In genomic region chr2:201129044-201129505, GRCh38 we compare ENCODE assay signal across 8 cellular contexts. TPM values are rescaled to one million over a fixed set of nuclear protein-coding genes. Genes with fewer than 3 reads are reported as not detected.
DNase-seq lines count a peak whose midpoint lies in the region; ATAC-seq and TF ChIP-seq lines count a peak whose summit lies in the region.

No MANE protein-coding gene starts in this region.

- H3K27me3 Mint-ChIP-seq in activated T-helper 1 cell treated with anti-CD3 and anti-CD28 coated beads, Interleukin-12 subunit alpha, Interleukin-12 subunit beta, Interleukin-2, Interleukin-4 antibody, amounts not matched to agents 30 ng/mL and 10 ng/mL and 1 ng/mL, durations not matched to agents 14 hours and 24 hours and 36 hours (ENCODE audit: insufficient read depth): no peaks in the 10 kb centered on the region
- no peaks in the 10 kb centered on the region for H3K27me3 Mint-ChIP-seq in stimulated activated naive CD8-positive, alpha-beta T cell treated with anti-CD3 and anti-CD28 coated beads, Interleukin-15, Interleukin-2, amounts not matched to agents 100 ng/mL and 50 ng/mL, for 24 hours

- H3K79me2 ChIP-seq in hepatocyte: peaks cover 86% of the 10 kb centered on the region

- H3K27me3 ChIP-seq in BJ (ENCODE audit: control insufficient read depth, insufficient read depth, low read length) (no peaks in the 10 kb centered on the region), hepatocyte (no peaks in the 10 kb centered on the region)

- no peak overlapping the region for H2AFZ ChIP-seq in hepatocyte

- peak overlapping the region; percentile 88 for H3K27ac ChIP-seq in hepatocyte

- H3K4me3 ChIP-seq in BJ (ENCODE audit: low read depth, low read length): no peak overlapping the region
- H3K4me3 ChIP-seq in hepatocyte: no peak overlapping the region

- H3K4me2 ChIP-seq in hepatocyte: peak overlapping the region; percentile 19

- peaks cover 63% of the 10 kb centered on the region for H3K4me1 Mint-ChIP-seq in activated T-helper 1 cell treated with anti-CD3 and anti-CD28 coated beads, Interleukin-12 subunit alpha, Interleukin-12 subunit beta, Interleukin-2, Interleukin-4 antibody, amounts not matched to agents 30 ng/mL and 10 ng/mL and 1 ng/mL, durations not matched to agents 14 hours and 24 hours and 36 hours (ENCODE audit: low read depth)
- H3K4me1 Mint-ChIP-seq in stimulated activated naive CD8-positive, alpha-beta T cell treated with anti-CD3 and anti-CD28 coated beads, Interleukin-15, Interleukin-2, amounts not matched to agents 100 ng/mL and 50 ng/mL, for 24 hours (ENCODE audit: low read depth): peaks cover 82% of the 10 kb centered on the region

- ATAC-seq in HG02885 (IDR thresholded peaks at IDR 0.05; ENCODE audit: poor library complexity, unreplicated experiment) (peak; percentile 23), GM18519 (IDR thresholded peaks at IDR 0.05; ENCODE audit: low FRiP score, unreplicated experiment) (no peak), HG02884 (IDR thresholded peaks at IDR 0.05; ENCODE audit: unreplicated experiment) (no peak)

- H3K9me2 ChIP-seq in hepatocyte (replicated peaks; ENCODE audit: insufficient read depth): no peaks in the 10 kb centered on the region

- H3K36me3 Mint-ChIP-seq in activated T-helper 1 cell treated with anti-CD3 and anti-CD28 coated beads, Interleukin-12 subunit alpha, Interleukin-12 subunit beta, Interleukin-2, Interleukin-4 antibody, amounts not matched to agents 30 ng/mL and 10 ng/mL and 1 ng/mL, durations not matched to agents 14 hours and 24 hours and 36 hours (ENCODE audit: low read depth): peaks cover 65% of the 10 kb centered on the region
- H3K36me3 Mint-ChIP-seq in stimulated activated naive CD8-positive, alpha-beta T cell treated with anti-CD3 and anti-CD28 coated beads, Interleukin-15, Interleukin-2, amounts not matched to agents 100 ng/mL and 50 ng/mL, for 24 hours (ENCODE audit: low read depth): peaks cover 52% of the 10 kb centered on the region

- peak overlapping the region; percentile 90 for H3K4me3 Mint-ChIP-seq in activated T-helper 1 cell treated with anti-CD3 and anti-CD28 coated beads, Interleukin-12 subunit alpha, Interleukin-12 subunit beta, Interleukin-2, Interleukin-4 antibody, amounts not matched to agents 30 ng/mL and 10 ng/mL and 1 ng/mL, durations not matched to agents 14 hours and 24 hours and 36 hours
- H3K4me3 Mint-ChIP-seq in stimulated activated naive CD8-positive, alpha-beta T cell treated with anti-CD3 and anti-CD28 coated beads, Interleukin-15, Interleukin-2, amounts not matched to agents 100 ng/mL and 50 ng/mL, for 24 hours: peak overlapping the region; percentile 90

- peak overlapping the region; percentile 99 for H3K27ac Mint-ChIP-seq in activated T-helper 1 cell treated with anti-CD3 and anti-CD28 coated beads, Interleukin-12 subunit alpha, Interleukin-12 subunit beta, Interleukin-2, Interleukin-4 antibody, amounts not matched to agents 30 ng/mL and 10 ng/mL and 1 ng/mL, durations not matched to agents 14 hours and 24 hours and 36 hours
- peak overlapping the region; percentile 97 for H3K27ac Mint-ChIP-seq in stimulated activated naive CD8-positive, alpha-beta T cell treated with anti-CD3 and anti-CD28 coated beads, Interleukin-15, Interleukin-2, amounts not matched to agents 100 ng/mL and 50 ng/mL, for 24 hours

- H3K36me3 ChIP-seq in BJ (ENCODE audit: control insufficient read depth, insufficient read depth, low read length) (no peaks in the 10 kb centered on the region; the same call in none of the 2 replicates), hepatocyte (replicated peaks; ENCODE audit: insufficient read depth, low read depth) (no peaks in the 10 kb centered on the region)

- H4K20me1 ChIP-seq in hepatocyte (ENCODE audit: insufficient read depth, poor library complexity, severe bottlenecking): peaks cover 4% of the 10 kb centered on the region

- WGBS in hepatocyte (ENCODE audit: low lambda C conversion rate, missing lambda C conversion rate): 51% methylated on average over 4 of the region's 4 CpGs

- H3K9me3 ChIP-seq in hepatocyte (ENCODE audit: low read depth): no peaks in the 10 kb centered on the region

- CTCF ChIA-PET in BJ (lab: Yijun Ruan, JAX): interaction anchor here (1.5 kb wide), 1 partner anchor 11 kb away, joined by 5 read pairs; no protein-coding TSS in a partner anchor

- POLR2A ChIA-PET in BJ (lab: Charles Lee): interaction anchor here (0.6 to 0.7 kb wide), 2 partner anchors 15 to 59 kb away, joined by 3 to 4 read pairs; no protein-coding TSS in a partner anchor

- intact Hi-C loops in activated T-helper 1 cell treated with anti-CD3 and anti-CD28 coated beads, Interleukin-12 subunit alpha, Interleukin-12 subunit beta, Interleukin-2, Interleukin-4 antibody, amounts not matched to agents 30 ng/mL and 10 ng/mL and 1 ng/mL, durations not matched to agents 14 hours and 24 hours and 36 hours (cut with micrococcal nuclease): loop anchor here (1.0 to 2.0 kb wide), 5 partner anchors 12 to 416 kb away; partner anchors contain the start of gene HYCC2

- TF ChIP-seq CTCF in BJ (IDR thresholded peaks at IDR 0.05; ENCODE audit: insufficient read depth, low read depth, low read length) (no peak), hepatocyte (IDR thresholded peaks at IDR 0.05; ENCODE audit: poor library complexity) (no peak)

- peak; percentile 63 for DNase-seq in BJ (ENCODE audit: low read depth)
- peak; percentile 58 for DNase-seq in activated T-helper 1 cell treated with anti-CD3 and anti-CD28 coated beads, Interleukin-12 subunit alpha, Interleukin-12 subunit beta, Interleukin-2, Interleukin-4 antibody, amounts not matched to agents 30 ng/mL and 10 ng/mL and 1 ng/mL, durations not matched to agents 14 hours and 24 hours and 36 hours (ENCODE audit: low spot score)
- DNase-seq in hepatocyte (ENCODE audit: low spot score): peak; percentile 71
- no peak for DNase-seq in NCI-H1930 (lab: John Stamatoyannopoulos, UW)

- peaks cover 37% of the 10 kb centered on the region for H3K4me1 ChIP-seq in hepatocyte (ENCODE audit: insufficient read depth)

- H3K9me3 Mint-ChIP-seq in activated T-helper 1 cell treated with anti-CD3 and anti-CD28 coated beads, Interleukin-12 subunit alpha, Interleukin-12 subunit beta, Interleukin-2, Interleukin-4 antibody, amounts not matched to agents 30 ng/mL and 10 ng/mL and 1 ng/mL, durations not matched to agents 14 hours and 24 hours and 36 hours: no peaks in the 10 kb centered on the region
- H3K9me3 Mint-ChIP-seq in stimulated activated naive CD8-positive, alpha-beta T cell treated with anti-CD3 and anti-CD28 coated beads, Interleukin-15, Interleukin-2, amounts not matched to agents 100 ng/mL and 50 ng/mL, for 24 hours: no peaks in the 10 kb centered on the region

RNA-seq across cellular contexts. Expression of gene CFLAR, which starts 13.1 kb away (rescaled TPM):
- polyA plus RNA-seq in BJ (2011; rRNA removed) (28.8 and 35.6 TPM in 2 replicates), hepatocyte (46.0 and 54.1 TPM in 2 replicates)
- polyA minus RNA-seq in BJ (2011; rRNA and poly(A)+ RNA removed): 76.8 and 78.5 TPM in 2 replicates
- total RNA-seq in activated T-helper 1 cell treated with anti-CD3 and anti-CD28 coated beads, Interleukin-12 subunit alpha, Interleukin-12 subunit beta, Interleukin-2, Interleukin-4 antibody, amounts not matched to agents 30 ng/mL and 10 ng/mL and 1 ng/mL, durations not matched to agents 14 hours and 24 hours and 36 hours: 457 and 480 TPM in 2 replicates
- total RNA-seq in hepatocyte: 60.6 and 65.9 TPM in 2 replicates

RNA-seq across cellular contexts. Expression of gene CASP10, which starts 53.9 kb away (rescaled TPM):
- polyA plus RNA-seq in BJ (2011; rRNA removed) (0.83 and 1.0 TPM in 2 replicates), hepatocyte (1.6 and 2.0 TPM in 2 replicates)
- polyA minus RNA-seq in BJ (2011; rRNA and poly(A)+ RNA removed): 0.57 and 0.81 TPM in 2 replicates
- 13.5 and 15.7 TPM in 2 replicates for total RNA-seq in activated T-helper 1 cell treated with anti-CD3 and anti-CD28 coated beads, Interleukin-12 subunit alpha, Interleukin-12 subunit beta, Interleukin-2, Interleukin-4 antibody, amounts not matched to agents 30 ng/mL and 10 ng/mL and 1 ng/mL, durations not matched to agents 14 hours and 24 hours and 36 hours
- 7.2 and 11.0 TPM in 2 replicates for total RNA-seq in hepatocyte

RNA-seq across cellular contexts. Expression of gene NDUFB3, which starts 57.3 kb away (rescaled TPM):
- 25.2 and 80.0 TPM in 2 replicates for polyA plus RNA-seq in BJ (2011; rRNA removed)
- polyA minus RNA-seq in BJ (2011; rRNA and poly(A)+ RNA removed): 3.8 and 4.0 TPM in 2 replicates
- total RNA-seq in activated T-helper 1 cell treated with anti-CD3 and anti-CD28 coated beads, Interleukin-12 subunit alpha, Interleukin-12 subunit beta, Interleukin-2, Interleukin-4 antibody, amounts not matched to agents 30 ng/mL and 10 ng/mL and 1 ng/mL, durations not matched to agents 14 hours and 24 hours and 36 hours: 105 and 121 TPM in 2 replicates
- 83.0 and 96.2 TPM in 2 replicates for total RNA-seq in hepatocyte
- 229 and 230 TPM in 2 replicates for polyA plus RNA-seq in hepatocyte

RNA-seq across cellular contexts. Expression of gene HYCC2, which starts 57.6 kb away (rescaled TPM):
- 3.0 and 6.9 TPM in 2 replicates for polyA plus RNA-seq in BJ (2011; rRNA removed)
- polyA minus RNA-seq in BJ (2011; rRNA and poly(A)+ RNA removed): 7.2 and 7.8 TPM in 2 replicates
- 26.1 and 29.4 TPM in 2 replicates for total RNA-seq in activated T-helper 1 cell treated with anti-CD3 and anti-CD28 coated beads, Interleukin-12 subunit alpha, Interleukin-12 subunit beta, Interleukin-2, Interleukin-4 antibody, amounts not matched to agents 30 ng/mL and 10 ng/mL and 1 ng/mL, durations not matched to agents 14 hours and 24 hours and 36 hours
- total RNA-seq in hepatocyte: 8.0 and 9.7 TPM in 2 replicates
- polyA plus RNA-seq in hepatocyte: 6.4 and 6.7 TPM in 2 replicates

Comparison
In these comparisons a context has a peak if more than half of its experiments do, and no peak if none do; other contexts are left out.
1. DNase-seq: peak in BJ (single experiment), activated T-helper 1 cell treated with anti-CD3 and anti-CD28 coated beads, Interleukin-12 subunit alpha, Interleukin-12 subunit beta, Interleukin-2, Interleukin-4 antibody, amounts not matched to agents 30 ng/mL and 10 ng/mL and 1 ng/mL, durations not matched to agents 14 hours and 24 hours and 36 hours (single experiment) and hepatocyte (single experiment); none in NCI-H1930 (0 of 2).